ENCODE assay signal across 30 cellular contexts in the genomic region with DNA sequence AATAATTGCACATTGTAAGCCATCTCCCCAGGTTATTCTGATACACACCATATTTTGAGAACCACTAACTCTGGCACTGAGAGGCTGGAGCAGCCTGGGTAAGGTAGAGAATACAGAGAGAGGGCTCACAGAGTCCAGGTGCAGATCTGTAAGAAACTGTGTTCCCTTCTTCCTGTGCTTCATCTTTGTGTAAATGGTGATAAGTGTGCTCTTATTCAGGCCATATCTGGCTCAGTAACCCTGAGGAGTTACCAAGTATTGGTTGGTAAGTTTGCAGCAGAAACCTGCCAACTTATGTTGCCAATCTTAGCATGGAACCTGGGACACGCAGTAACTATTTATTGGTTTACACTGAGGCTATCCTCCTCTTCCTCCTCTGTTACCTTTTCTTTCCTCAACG. TPM values are rescaled to one million over a fixed set of nuclear protein-coding genes. Genes with fewer than 3 reads are reported as not detected.
"Had no signal": no experiment of that assay in that cellular context is flagged by ENCODE, and none has a peak within 500 bp of the region (broad histone marks: within the 10 kb centered on the region; RNA-seq: fewer than 3 reads in every experiment).

No MANE protein-coding gene starts in this region.

- H3K27me3 ChIP-seq: esophagus muscularis mucosa, foreskin keratinocyte, gastroesophageal sphincter, heart left ventricle, hepatocyte, neutrophil, right atrium auricular region, suprapubic skin, thyroid gland had no signal

- DNase-seq: dermis blood vessel endothelial cell; effector memory CD4-positive, alpha-beta T cell; foreskin keratinocyte; heart left ventricle; kidney; mesenchymal stem cell; mucosa of descending colon; naive B cell; stimulated activated CD4-positive, alpha-beta T cell treated with anti-CD3 and anti-CD28 coated beads, Interleukin-12 subunit alpha, Interleukin-12 subunit beta, amount 100 ng/mL, for 4 hours; stimulated activated CD4-positive, alpha-beta T cell treated with anti-CD3 and anti-CD28 coated beads, Interleukin-1b, Interleukin-23, amount 100 ng/mL, for 48 hours; stimulated activated CD4-positive, alpha-beta T cell treated with anti-CD3 and anti-CD28 coated beads, Interleukin-4, amount 100 ng/mL, for 1 hour; stimulated activated CD8-positive, alpha-beta memory T cell treated with anti-CD3 and anti-CD28 coated beads, Interleukin-4, amount 100 ng/mL, for 48 hours; stimulated activated naive CD4-positive, alpha-beta T cell; stimulated activated naive CD8-positive, alpha-beta T cell treated with anti-CD3 and anti-CD28 coated beads, Interleukin-15, amount 100 ng/mL, for 72 hours; thyroid gland; trophoblast cell had no signal

- FAIRE-seq: endothelial cell of umbilical vein, kidney had no signal

- H3K9ac ChIP-seq: parathyroid adenoma had no signal

- H3K4me2 ChIP-seq: hepatocyte, smooth muscle cell had no signal

- H3K36me3 ChIP-seq: esophagus muscularis mucosa, gastroesophageal sphincter, heart left ventricle, neutrophil, right atrium auricular region, suprapubic skin, thyroid gland had no signal

- H3K4me1 ChIP-seq: esophagus muscularis mucosa, foreskin keratinocyte, gastroesophageal sphincter, parathyroid adenoma, suprapubic skin, thyroid gland had no signal

- H2AFZ ChIP-seq: hepatocyte, parathyroid adenoma had no signal

- H3K4me3 ChIP-seq: coronary artery, esophagus muscularis mucosa, gastroesophageal sphincter, heart left ventricle, hepatocyte, lung, mucosa of descending colon, right atrium auricular region, smooth muscle cell, suprapubic skin, thyroid gland had no signal

- H3K9me3 ChIP-seq: esophagus muscularis mucosa, gastroesophageal sphincter, heart left ventricle, mucosa of descending colon, neutrophil, right atrium auricular region, suprapubic skin, thyroid gland had no signal

- H3K27ac ChIP-seq: coronary artery, esophagus muscularis mucosa, foreskin keratinocyte, gastroesophageal sphincter, heart left ventricle, hepatocyte, neutrophil, parathyroid adenoma, right atrium auricular region, suprapubic skin, thyroid gland had no signal

- ATAC-seq: gastroesophageal sphincter; heart left ventricle; natural killer cell treated with Interleukin-12 subunit alpha and Interleukin-12 subunit beta and Interleukin-15 and Interleukin-18, amount 100 ng/mL, for 72 hours; sciatic nerve; stimulated activated naive CD8-positive, alpha-beta T cell treated with anti-CD3 and anti-CD28 coated beads, Interleukin-15, amount 100 ng/mL, for 72 hours had no signal

- H3K79me2 ChIP-seq: hepatocyte, parathyroid adenoma had no signal

RNA-seq across cellular contexts. Expression of a gene that starts 16.2 kb away (rescaled TPM):
- polyA plus RNA-seq: fibroblast of lung had no signal
